8 cellular contexts compared by ENCODE assay signal in the genomic region with DNA sequence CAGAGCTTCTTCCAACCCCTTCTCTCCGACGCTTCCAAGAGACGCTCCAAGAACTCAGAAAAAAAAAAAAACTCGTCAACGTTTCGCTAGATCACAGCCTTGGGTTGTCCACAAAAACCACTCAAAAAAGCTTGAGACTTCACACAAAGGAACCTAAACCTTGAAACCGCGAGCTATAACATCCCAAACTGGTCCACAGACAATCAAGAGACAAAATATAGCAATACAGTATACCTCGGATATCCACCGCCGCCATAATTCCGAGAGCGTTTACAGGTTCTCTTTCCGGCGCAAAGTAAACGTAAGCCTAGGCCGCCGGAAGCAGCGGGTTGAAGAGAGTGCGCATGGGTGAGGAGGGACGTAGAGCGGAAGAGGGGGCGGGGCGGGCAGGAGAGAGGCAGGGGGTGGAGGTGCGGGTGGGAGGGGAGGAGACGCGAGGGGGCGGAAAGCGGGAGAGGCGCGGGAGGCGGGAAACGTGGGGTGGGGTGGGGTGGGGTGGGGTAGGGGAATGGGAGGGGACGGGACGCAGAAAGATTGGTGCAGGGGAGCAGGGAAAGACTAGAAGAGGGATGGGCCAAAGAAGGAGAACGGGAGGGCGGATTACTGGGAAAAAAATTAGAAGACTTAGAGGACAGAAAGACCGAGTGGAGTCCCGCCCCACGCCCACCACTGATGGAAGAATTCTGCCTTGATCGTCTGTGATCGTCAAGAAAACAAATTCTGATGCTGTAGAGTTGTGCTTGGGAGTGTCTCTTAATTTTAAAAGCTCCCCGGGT. TPM values are rescaled to one million over a fixed set of nuclear protein-coding genes. Genes with fewer than 3 reads are reported as not detected.
DNase-seq lines count a peak whose midpoint lies in the region; ATAC-seq and TF ChIP-seq lines count a peak whose summit lies in the region.

A gene with protein sequence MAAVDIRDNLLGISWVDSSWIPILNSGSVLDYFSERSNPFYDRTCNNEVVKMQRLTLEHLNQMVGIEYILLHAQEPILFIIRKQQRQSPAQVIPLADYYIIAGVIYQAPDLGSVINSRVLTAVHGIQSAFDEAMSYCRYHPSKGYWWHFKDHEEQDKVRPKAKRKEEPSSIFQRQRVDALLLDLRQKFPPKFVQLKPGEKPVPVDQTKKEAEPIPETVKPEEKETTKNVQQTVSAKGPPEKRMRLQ (minus strand): TSS at position 274 of the 776 bp plus-strand sequence. CDS start 18 bp downstream, at position 256.

- peaks cover 23% of the 10 kb centered on the region for H3K4me1 ChIP-seq in CD4-positive, CD25-positive, alpha-beta regulatory T cell (ENCODE audit: control insufficient read depth, insufficient read depth, low read length, poor library complexity, severe bottlenecking)
- H3K4me1 ChIP-seq in lung (ENCODE audit: control insufficient read depth in 2 of 2, insufficient read depth in 2 of 2, low read length in 2 of 2) = peaks cover 2 to 12% of the 10 kb centered on the region in 2 donors

- H3K9me3 Mint-ChIP-seq in CD4-positive, CD25-positive, alpha-beta regulatory T cell = peaks cover 0 to 3% (median 0%) of the 10 kb centered on the region in 7 donors

- peaks cover 14% of the 10 kb centered on the region for H3K27me3 Mint-ChIP-seq in CD4-positive, CD25-positive, alpha-beta regulatory T cell

- peaks cover 21 to 41% (median 26%) of the 10 kb centered on the region in 4 donors for H3K4me1 Mint-ChIP-seq in CD4-positive, CD25-positive, alpha-beta regulatory T cell

- peak within 1 kb of the TSS; percentile 87 for H3K27ac ChIP-seq in CD4-positive, CD25-positive, alpha-beta regulatory T cell (ENCODE audit: insufficient read depth, low read length, poor library complexity, severe bottlenecking)
- peak within 1 kb of the TSS; percentile 54 to 77 for H3K27ac ChIP-seq in lung (ENCODE audit: low read depth in 1 of 2, low read length in 1 of 2)

- peak within 1 kb of the TSS; percentile 95 to 100 (median 100) for H3K4me3 Mint-ChIP-seq in CD4-positive, CD25-positive, alpha-beta regulatory T cell

- H3K4me3 ChIP-seq in CD4-positive, CD25-positive, alpha-beta regulatory T cell (ENCODE audit: low read depth, low read length) = peak within 1 kb of the TSS; percentile 100
- peak within 1 kb of the TSS; percentile 73 for H3K4me3 ChIP-seq in lung

- peak; percentile 90 to 96 (median 90) for DNase-seq in CD4-positive, CD25-positive, alpha-beta regulatory T cell
- DNase-seq in HT1080 (ENCODE audit: low read depth) (peak; percentile 83), lung (ENCODE audit: low spot score) (peak; percentile 94)
- DNase-seq in NK-92 treated with Interleukin-12 subunit alpha and Interleukin-12 subunit beta, amount 100 ng/mL, for 24 hours (lab: John Stamatoyannopoulos, UW) = peak; percentile 92
- DNase-seq in activated CD8-positive, alpha-beta memory T cell treated with anti-CD3 and anti-CD28 coated beads for 1 hour (ENCODE audit: extremely low read depth in 1 of 2, low read depth in 1 of 2) = peak; percentile 69 to 88
- DNase-seq in effector CD8-positive, alpha-beta T cell (lab: John Stamatoyannopoulos, UW) = peak; percentile 84
- peak; percentile 71 to 81 (median 80) for DNase-seq in stimulated activated CD4-positive, alpha-beta T cell treated with anti-CD3 and anti-CD28 coated beads, TNF-alpha, amount 100 ng/mL, for 1 hour (ENCODE audit: low read depth in 3 of 3, low spot score in 1 of 3)

- peak; percentile 99 to 100 for ATAC-seq in CD4-positive, CD25-positive, alpha-beta regulatory T cell (ENCODE audit: low read depth in 2 of 2)
- ATAC-seq in GM19455 (IDR thresholded peaks at IDR 0.05; ENCODE audit: unreplicated experiment) = peak; percentile 85
- ATAC-seq in lung (ENCODE audit: insufficient read depth, low FRiP score) = peak; percentile 99

- H3K27me3 ChIP-seq in CD4-positive, CD25-positive, alpha-beta regulatory T cell (ENCODE audit: control insufficient read depth, insufficient read depth, low read length) = peaks cover 12% of the 10 kb centered on the region
- H3K27me3 ChIP-seq in lung (ENCODE audit: control insufficient read depth, insufficient read depth) = no peaks in the 10 kb centered on the region

- H3K27ac Mint-ChIP-seq in CD4-positive, CD25-positive, alpha-beta regulatory T cell = peak within 1 kb of the TSS; percentile 98 to 100 (median 99)

- 1 to 2% methylated on average over 33 to 43 of the region's 43 CpGs for WGBS in lung, 2 donors

- peaks cover 16% of the 10 kb centered on the region for H3K36me3 ChIP-seq in CD4-positive, CD25-positive, alpha-beta regulatory T cell (ENCODE audit: control insufficient read depth, insufficient read depth, low read length)
- H3K36me3 ChIP-seq in lung (ENCODE audit: control insufficient read depth in 2 of 2, insufficient read depth in 2 of 2, low read length in 2 of 2) = peaks cover 6 to 9% of the 10 kb centered on the region in 2 donors

- H3K9me3 ChIP-seq in CD4-positive, CD25-positive, alpha-beta regulatory T cell (ENCODE audit: control insufficient read depth in 2 of 2, low read length in 2 of 2) = no peaks in the 10 kb centered on the region
- no peaks in the 10 kb centered on the region for H3K9me3 ChIP-seq in lung (ENCODE audit: control insufficient read depth in 2 of 2, insufficient read depth in 1 of 2, low read length in 1 of 2)

- TF ChIP-seq CTCF in lung (IDR thresholded peaks at IDR 0.05; ENCODE audit: control extremely low read depth, extremely low read depth) = no peak

- peaks cover 7% of the 10 kb centered on the region for H3K36me3 Mint-ChIP-seq in CD4-positive, CD25-positive, alpha-beta regulatory T cell

RNA-seq across cellular contexts. Expression of the gene that starts here (rescaled TPM):
- total RNA-seq in CD4-positive, CD25-positive, alpha-beta regulatory T cell = 82.8 TPM
- polyA plus RNA-seq in CD4-positive, CD25-positive, alpha-beta regulatory T cell = 10 to 100 TPM; 38.7 to 63.7 (median 42.5) TPM
- 36.9 and 58.0 TPM in 2 replicates for total RNA-seq in HT1080 (2014; rRNA removed; shearing (Covaris generic))
- polyA plus RNA-seq in HT1080 (2015; cell fraction: cytosol; rRNA removed) = 40.0 and 46.7 TPM in 2 replicates
- polyA plus RNA-seq in HT1080 (2015; cell fraction: nucleus; rRNA removed) = 46.9 and 47.6 TPM in 2 replicates
- total RNA-seq in lung = 10 to 100 TPM; 27.0 to 61.9 TPM
- polyA plus RNA-seq in lung = 10 to 100 TPM; 17.5 to 18.9 TPM

Comparison
In these comparisons a context has a peak if more than half of its experiments do, and no peak if none do; other contexts are left out.
1. Peak in every context shown above with its lines: DNase-seq, ATAC-seq, H3K4me3 ChIP-seq and H3K27ac ChIP-seq.